ENCODE assay signal across 8 cellular contexts in genomic region chr3:125742846-125743245, GRCh38.
DNase-seq lines count a peak whose midpoint lies in the region; ATAC-seq and TF ChIP-seq lines count a peak whose summit lies in the region.
"Not testable (repeated sequence)": the region's sequence is repeated elsewhere in the genome, so short reads cannot be mapped to it uniquely, and the experiment has no call there.

No MANE protein-coding gene starts in this region.

- H3K9me3 Mint-ChIP-seq in T-helper 2 cell treated with Interferon-gamma antibody and Interleukin-4, amounts not matched to agents 5 μg/mL and 100 μg/mL, for 36 hours, result not testable (repeated sequence)

- not testable (repeated sequence) for H2AFZ ChIP-seq in mesenchymal stem cell (ENCODE audit: low read depth, low read length)

- H2BK120ac ChIP-seq in mesenchymal stem cell (ENCODE audit: low read depth, low read length), result not testable (repeated sequence)

- not testable (repeated sequence) for H4K8ac ChIP-seq in mesenchymal stem cell (ENCODE audit: low read length)

- H3K27me3 ChIP-seq in mesenchymal stem cell (ENCODE audit: control insufficient read depth in 1 of 2, insufficient read depth in 1 of 2, low read length in 2 of 2), result peaks cover 0 to 17% of the 10 kb centered on the region in 2 experiments

- WGBS in mesenchymal stem cell, result 100% methylated on average over 2 of the region's 3 CpGs

- not testable (repeated sequence) for ATAC-seq in stimulated activated naive CD8-positive, alpha-beta T cell treated with anti-CD3 and anti-CD28 coated beads, Interleukin-15, Interleukin-2, amounts not matched to agents 100 U/mL and 50 U/mL, for 24 hours

- not testable (repeated sequence) for H3K9ac ChIP-seq in mesenchymal stem cell (ENCODE audit: low read length)

- not testable (repeated sequence) for TF ChIP-seq POLR2A in erythroblast (IDR thresholded peaks at IDR 0.05; ENCODE audit: low read length)

- H3K27me3 Mint-ChIP-seq in T-helper 2 cell treated with Interferon-gamma antibody and Interleukin-4, amounts not matched to agents 5 μg/mL and 100 μg/mL, for 36 hours (ENCODE audit: low read depth), result not testable (repeated sequence)

- H2BK5ac ChIP-seq in mesenchymal stem cell (ENCODE audit: low read depth, low read length, poor library complexity, severe bottlenecking), result not testable (repeated sequence)

- H3K4me3 Mint-ChIP-seq in T-helper 2 cell treated with Interferon-gamma antibody and Interleukin-4, amounts not matched to agents 5 μg/mL and 100 μg/mL, for 36 hours, result not testable (repeated sequence)

- in situ Hi-C loops in Caki2 (cut with HindIII; ENCODE audit: low pct_unique_long_range_greater_than_20kb, low sequenced_read_pairs), result not testable (repeated sequence)

- not testable (repeated sequence) for H3K9me3 ChIP-seq in mesenchymal stem cell (ENCODE audit: control insufficient read depth, low read length)

- H3K18ac ChIP-seq in mesenchymal stem cell (ENCODE audit: low read depth in 1 of 2, low read length in 2 of 2), result not testable (repeated sequence)

- not testable (repeated sequence) for H3K36me3 ChIP-seq in mesenchymal stem cell (ENCODE audit: control insufficient read depth in 1 of 2, insufficient read depth in 2 of 2, low read depth in 1 of 2, low read length in 2 of 2)

- not testable (repeated sequence) for H3K79me1 ChIP-seq in mesenchymal stem cell (replicated peaks; ENCODE audit: low read length, poor library complexity, severe bottlenecking)

- H3K4ac ChIP-seq in mesenchymal stem cell (ENCODE audit: low read depth in 1 of 2, low read length in 2 of 2), result not testable (repeated sequence)

- not testable (repeated sequence) for H2AK5ac ChIP-seq in mesenchymal stem cell (ENCODE audit: low read length, severe bottlenecking)

- H4K91ac ChIP-seq in mesenchymal stem cell (ENCODE audit: low read length), result not testable (repeated sequence)

- not testable (repeated sequence) for H2BK12ac ChIP-seq in mesenchymal stem cell (ENCODE audit: low read length in 2 of 2)

- not testable (repeated sequence) for H3K4me2 ChIP-seq in mesenchymal stem cell (ENCODE audit: low read length, poor library complexity, severe bottlenecking)

- not testable (repeated sequence) for H3K36me3 Mint-ChIP-seq in T-helper 2 cell treated with Interferon-gamma antibody and Interleukin-4, amounts not matched to agents 5 μg/mL and 100 μg/mL, for 36 hours (ENCODE audit: low read depth)

- not testable (repeated sequence) for H3K4me3 ChIP-seq in mesenchymal stem cell (ENCODE audit: insufficient read depth in 1 of 2, low read depth in 1 of 2, low read length in 2 of 2)

- not testable (repeated sequence) for H3K27ac ChIP-seq in mesenchymal stem cell (ENCODE audit: low read length, poor library complexity, severe bottlenecking)

- H3K23ac ChIP-seq in mesenchymal stem cell (ENCODE audit: low read length in 2 of 2), result not testable (repeated sequence)

- H3K4me1 ChIP-seq in mesenchymal stem cell (ENCODE audit: control insufficient read depth, insufficient read depth, low read depth, low read length), result not testable (repeated sequence)

- DNase-seq in Caki2 (ENCODE audit: low read depth) (peak; percentile 22), GM20000 (ENCODE audit: low spot score) (peak; percentile 58), NCI-H1105 (lab: John Stamatoyannopoulos, UW) (peak; percentile 13), erythroblast (lab: John Stamatoyannopoulos, UW) (peak; percentile 20 to 29), mesenchymal stem cell (peak; percentile 2)
- DNase-seq in T-helper 2 cell treated with Interferon-gamma antibody and Interleukin-4, amounts not matched to agents 5 μg/mL and 100 μg/mL, for 36 hours (ENCODE audit: low spot score), result peak; percentile 49
- DNase-seq in activated naive CD4-positive, alpha-beta T cell treated with Interleukin-2 at 50 U/mL for 16 hours, result peak; percentile 45
- peak; percentile 33 for DNase-seq in stimulated activated naive CD8-positive, alpha-beta T cell treated with anti-CD3 and anti-CD28 coated beads, Interleukin-15, Interleukin-2, amounts not matched to agents 100 U/mL and 50 U/mL, for 24 hours

- not testable (repeated sequence) for H3K14ac ChIP-seq in mesenchymal stem cell (ENCODE audit: low read length in 2 of 2)

- not testable (repeated sequence) for H3K4me1 Mint-ChIP-seq in T-helper 2 cell treated with Interferon-gamma antibody and Interleukin-4, amounts not matched to agents 5 μg/mL and 100 μg/mL, for 36 hours (ENCODE audit: low read depth)

- TF ChIP-seq CTCF in GM20000 (IDR thresholded peaks at IDR 0.05; ENCODE audit: extremely low read depth, missing control alignments), result peak; percentile 23

- H3K27ac Mint-ChIP-seq in T-helper 2 cell treated with Interferon-gamma antibody and Interleukin-4, amounts not matched to agents 5 μg/mL and 100 μg/mL, for 36 hours, result not testable (repeated sequence)

- H2BK15ac ChIP-seq in mesenchymal stem cell (ENCODE audit: low read depth, poor library complexity, severe bottlenecking), result not testable (repeated sequence)

Comparison
In these comparisons a context has a peak if more than half of its experiments do, and no peak if none do; other contexts are left out.
1. DNase-seq: peak in every context shown above with its lines; median percentile 58 in GM20000; 49 in T-helper 2 cell treated with Interferon-gamma antibody and Interleukin-4, amounts not matched to agents 5 μg/mL and 100 μg/mL, for 36 hours; 45 in activated naive CD4-positive, alpha-beta T cell treated with Interleukin-2 at 50 U/mL for 16 hours; 33 in stimulated activated naive CD8-positive, alpha-beta T cell treated with anti-CD3 and anti-CD28 coated beads, Interleukin-15, Interleukin-2, amounts not matched to agents 100 U/mL and 50 U/mL, for 24 hours; 24 in erythroblast; 22 in Caki2; 13 in NCI-H1105; 2 in mesenchymal stem cell.